In the genomic region with DNA sequence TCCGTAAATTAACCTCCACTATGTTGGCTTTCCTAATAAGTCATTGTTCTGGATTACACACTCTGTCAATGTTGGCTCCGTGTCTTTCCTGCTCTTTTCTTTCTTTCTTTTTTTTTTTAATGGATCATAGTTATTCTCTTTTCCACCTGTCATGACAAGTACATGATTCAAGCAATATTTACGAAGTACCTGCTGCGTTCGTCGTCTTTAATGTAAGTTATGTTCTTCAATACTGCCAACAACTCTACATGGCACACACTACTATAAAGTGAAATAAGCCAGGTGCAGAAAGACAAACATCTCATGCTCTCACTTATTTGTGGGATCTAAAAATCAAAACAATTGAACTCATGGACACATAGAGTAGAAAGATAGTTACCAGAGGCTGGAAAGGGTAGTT, we compare ENCODE assay signal across 21 cellular contexts.
"Had no signal": no experiment of that assay in that cellular context is flagged by ENCODE, and none has a peak within 500 bp of the region (broad histone marks: within the 10 kb centered on the region; RNA-seq: fewer than 3 reads in every experiment).

No MANE protein-coding gene starts in this region.

- DNase-seq: activated CD4-positive, alpha-beta T cell treated with anti-CD3 and anti-CD28 coated beads for 48 hours; activated CD4-positive, alpha-beta T cell treated with anti-CD3 and anti-CD28 coated beads, Interleukin-2, amount 50 U/mL, for 48 hours; activated CD8-positive, alpha-beta memory T cell treated with anti-CD3 and anti-CD28 coated beads for 24 hours; activated effector memory CD4-positive, alpha-beta T cell treated with Interleukin-2 at 50 U/mL for 16 hours; activated naive CD4-positive, alpha-beta T cell treated with Interleukin-2 at 50 U/mL for 16 hours; anterior cingulate cortex; colonic mucosa; effector CD8-positive, alpha-beta T cell; esophagus squamous epithelium; left lung; lower lobe of right lung; mesenchymal stem cell; naive thymus-derived CD8-positive, alpha-beta T cell; nucleus accumbens; pancreas; psoas muscle; spleen; stimulated activated naive CD4-positive, alpha-beta T cell treated with Interleukin-2 at 50 U/mL for 16 hours; testis; transverse colon; WERI-Rb-1 had no signal
